1 cellular context compared by ENCODE assay signal in the genomic region with DNA sequence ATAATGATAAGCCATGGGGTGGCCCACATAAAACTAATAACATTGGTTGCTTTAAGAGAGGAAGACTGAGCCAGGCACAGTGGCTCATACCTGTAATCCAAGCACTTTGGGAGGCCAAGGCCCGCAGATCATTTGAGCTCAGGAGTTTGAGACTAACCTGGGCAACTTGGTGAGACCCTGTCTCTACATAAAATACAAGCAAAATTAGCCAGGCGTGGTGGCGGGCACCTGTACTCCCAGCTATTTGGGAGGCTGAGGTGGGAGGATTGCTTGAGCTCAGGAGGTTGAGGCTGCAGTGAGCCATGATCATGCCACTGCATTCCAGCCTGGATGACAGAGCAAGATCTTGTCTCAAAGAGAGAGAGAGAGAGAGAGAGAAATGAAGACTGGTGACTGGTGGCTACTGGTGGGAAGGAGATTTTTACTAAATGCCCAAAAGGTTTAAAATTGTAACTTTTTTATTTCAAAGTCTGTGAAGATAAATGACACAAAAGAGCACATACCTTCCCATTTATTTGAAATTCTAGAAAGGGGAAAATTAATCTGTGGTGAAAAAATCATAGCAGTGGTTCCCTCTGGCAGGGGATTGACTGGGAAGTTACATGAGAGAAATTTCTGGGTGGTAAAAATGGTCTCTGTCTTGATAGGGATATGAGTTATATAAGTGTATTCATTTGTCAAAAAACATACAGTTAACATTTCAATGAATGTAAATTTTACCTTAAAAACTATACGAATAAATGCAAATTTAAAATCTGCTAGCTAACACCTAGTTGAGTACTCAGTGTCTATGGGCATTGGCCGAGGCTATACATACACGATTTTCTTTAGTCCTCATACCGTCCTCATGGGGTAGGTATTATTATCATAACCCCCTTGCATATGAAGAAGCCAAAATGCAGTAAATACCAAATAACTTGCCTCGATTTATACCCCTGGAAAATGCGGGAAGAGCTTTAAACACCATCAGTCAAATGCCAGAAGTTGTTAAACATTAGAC.
TF ChIP-seq lines count a peak whose summit lies in the region.

No MANE protein-coding gene starts in this region.

TF ChIP-seq in K562, 482 proteins besides CTCF, POLR2A, EP300 and RAD21 (continued from another document and continues in another):
- TF ChIP-seq, protein P1, sequence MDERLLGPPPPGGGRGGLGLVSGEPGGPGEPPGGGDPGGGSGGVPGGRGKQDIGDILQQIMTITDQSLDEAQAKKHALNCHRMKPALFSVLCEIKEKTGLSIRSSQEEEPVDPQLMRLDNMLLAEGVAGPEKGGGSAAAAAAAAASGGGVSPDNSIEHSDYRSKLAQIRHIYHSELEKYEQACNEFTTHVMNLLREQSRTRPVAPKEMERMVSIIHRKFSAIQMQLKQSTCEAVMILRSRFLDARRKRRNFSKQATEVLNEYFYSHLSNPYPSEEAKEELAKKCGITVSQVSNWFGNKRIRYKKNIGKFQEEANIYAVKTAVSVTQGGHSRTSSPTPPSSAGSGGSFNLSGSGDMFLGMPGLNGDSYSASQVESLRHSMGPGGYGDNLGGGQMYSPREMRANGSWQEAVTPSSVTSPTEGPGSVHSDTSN (CRISPR knock-in tag; IDR thresholded peaks at IDR 0.05; ENCODE audit: low read depth) = no peak
- TF ChIP-seq, protein P1 (tag; conservative IDR thresholded peaks at IDR 0.05; ENCODE audit: low read depth) = peak; percentile 73; the same call in 1 of the 2 replicates
- TF ChIP-seq, protein P2, sequence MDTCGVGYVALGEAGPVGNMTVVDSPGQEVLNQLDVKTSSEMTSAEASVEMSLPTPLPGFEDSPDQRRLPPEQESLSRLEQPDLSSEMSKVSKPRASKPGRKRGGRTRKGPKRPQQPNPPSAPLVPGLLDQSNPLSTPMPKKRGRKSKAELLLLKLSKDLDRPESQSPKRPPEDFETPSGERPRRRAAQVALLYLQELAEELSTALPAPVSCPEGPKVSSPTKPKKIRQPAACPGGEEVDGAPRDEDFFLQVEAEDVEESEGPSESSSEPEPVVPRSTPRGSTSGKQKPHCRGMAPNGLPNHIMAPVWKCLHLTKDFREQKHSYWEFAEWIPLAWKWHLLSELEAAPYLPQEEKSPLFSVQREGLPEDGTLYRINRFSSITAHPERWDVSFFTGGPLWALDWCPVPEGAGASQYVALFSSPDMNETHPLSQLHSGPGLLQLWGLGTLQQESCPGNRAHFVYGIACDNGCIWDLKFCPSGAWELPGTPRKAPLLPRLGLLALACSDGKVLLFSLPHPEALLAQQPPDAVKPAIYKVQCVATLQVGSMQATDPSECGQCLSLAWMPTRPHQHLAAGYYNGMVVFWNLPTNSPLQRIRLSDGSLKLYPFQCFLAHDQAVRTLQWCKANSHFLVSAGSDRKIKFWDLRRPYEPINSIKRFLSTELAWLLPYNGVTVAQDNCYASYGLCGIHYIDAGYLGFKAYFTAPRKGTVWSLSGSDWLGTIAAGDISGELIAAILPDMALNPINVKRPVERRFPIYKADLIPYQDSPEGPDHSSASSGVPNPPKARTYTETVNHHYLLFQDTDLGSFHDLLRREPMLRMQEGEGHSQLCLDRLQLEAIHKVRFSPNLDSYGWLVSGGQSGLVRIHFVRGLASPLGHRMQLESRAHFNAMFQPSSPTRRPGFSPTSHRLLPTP (IDR thresholded peaks at IDR 0.05; ENCODE audit: borderline replicate concordance, extremely low read depth, insufficient read length) = no peak
- TF ChIP-seq TEAD2 (tag; IDR thresholded peaks at IDR 0.05) = peak; percentile 81
- TF ChIP-seq RFX1 (IDR thresholded peaks at IDR 0.05) = no peak
- TF ChIP-seq, protein P3, sequence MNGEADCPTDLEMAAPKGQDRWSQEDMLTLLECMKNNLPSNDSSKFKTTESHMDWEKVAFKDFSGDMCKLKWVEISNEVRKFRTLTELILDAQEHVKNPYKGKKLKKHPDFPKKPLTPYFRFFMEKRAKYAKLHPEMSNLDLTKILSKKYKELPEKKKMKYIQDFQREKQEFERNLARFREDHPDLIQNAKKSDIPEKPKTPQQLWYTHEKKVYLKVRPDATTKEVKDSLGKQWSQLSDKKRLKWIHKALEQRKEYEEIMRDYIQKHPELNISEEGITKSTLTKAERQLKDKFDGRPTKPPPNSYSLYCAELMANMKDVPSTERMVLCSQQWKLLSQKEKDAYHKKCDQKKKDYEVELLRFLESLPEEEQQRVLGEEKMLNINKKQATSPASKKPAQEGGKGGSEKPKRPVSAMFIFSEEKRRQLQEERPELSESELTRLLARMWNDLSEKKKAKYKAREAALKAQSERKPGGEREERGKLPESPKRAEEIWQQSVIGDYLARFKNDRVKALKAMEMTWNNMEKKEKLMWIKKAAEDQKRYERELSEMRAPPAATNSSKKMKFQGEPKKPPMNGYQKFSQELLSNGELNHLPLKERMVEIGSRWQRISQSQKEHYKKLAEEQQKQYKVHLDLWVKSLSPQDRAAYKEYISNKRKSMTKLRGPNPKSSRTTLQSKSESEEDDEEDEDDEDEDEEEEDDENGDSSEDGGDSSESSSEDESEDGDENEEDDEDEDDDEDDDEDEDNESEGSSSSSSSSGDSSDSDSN (IDR thresholded peaks at IDR 0.05; ENCODE audit: borderline replicate concordance in 1 of 2, low read depth in 2 of 2, low read length in 2 of 2) = peak; percentile 31 to 60; a peak in 1 of 4 replicates
- 0 out of 2 replicates have a peak, but pooled peaks have one; percentile 79 for TF ChIP-seq ZNF695 (CRISPR knock-in tag; IDR thresholded peaks at IDR 0.05)
- TF ChIP-seq CHD4 (IDR thresholded peaks at IDR 0.05; ENCODE audit: insufficient read depth, insufficient replicate concordance, low read depth, low read length, poor library complexity, severe bottlenecking) = peak; percentile 92
- TF ChIP-seq GATAD2A (IDR thresholded peaks at IDR 0.05) = no peak
- peak; percentile 45; the same call in 1 of the 2 replicates for TF ChIP-seq JUNB (CRISPR knock-in tag; conservative IDR thresholded peaks at IDR 0.05)
- no peak for TF ChIP-seq NFIC (IDR thresholded peaks at IDR 0.05)
- TF ChIP-seq KDM1A (IDR thresholded peaks at IDR 0.05) = no peak
- TF ChIP-seq ZEB2 (IDR thresholded peaks at IDR 0.05) = no peak
- peak in 1 of 2 experiments; percentile 16; a peak in 1 of 4 replicates for TF ChIP-seq FOXA3 (CRISPR knock-in tag; conservative IDR thresholded peaks at IDR 0.05 in 1 of 2, IDR thresholded peaks at IDR 0.05 in 1 of 2)
- TF ChIP-seq, protein P4, sequence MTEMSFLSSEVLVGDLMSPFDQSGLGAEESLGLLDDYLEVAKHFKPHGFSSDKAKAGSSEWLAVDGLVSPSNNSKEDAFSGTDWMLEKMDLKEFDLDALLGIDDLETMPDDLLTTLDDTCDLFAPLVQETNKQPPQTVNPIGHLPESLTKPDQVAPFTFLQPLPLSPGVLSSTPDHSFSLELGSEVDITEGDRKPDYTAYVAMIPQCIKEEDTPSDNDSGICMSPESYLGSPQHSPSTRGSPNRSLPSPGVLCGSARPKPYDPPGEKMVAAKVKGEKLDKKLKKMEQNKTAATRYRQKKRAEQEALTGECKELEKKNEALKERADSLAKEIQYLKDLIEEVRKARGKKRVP (CRISPR knock-in tag; IDR thresholded peaks at IDR 0.05) = peak; percentile 67
- TF ChIP-seq, protein P5, sequence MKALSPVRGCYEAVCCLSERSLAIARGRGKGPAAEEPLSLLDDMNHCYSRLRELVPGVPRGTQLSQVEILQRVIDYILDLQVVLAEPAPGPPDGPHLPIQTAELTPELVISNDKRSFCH (CRISPR knock-in tag; IDR thresholded peaks at IDR 0.05) = no peak
- TF ChIP-seq, protein P5 (tag; IDR thresholded peaks at IDR 0.05) = peak; percentile 61; the same call in 1 of the 2 replicates
- TF ChIP-seq FOS (IDR thresholded peaks at IDR 0.05; ENCODE audit: extremely low read depth, insufficient read length) = no peak
- TF ChIP-seq TCFL5 (CRISPR knock-in tag; conservative IDR thresholded peaks at IDR 0.05) = no peak
- TF ChIP-seq, protein P6, sequence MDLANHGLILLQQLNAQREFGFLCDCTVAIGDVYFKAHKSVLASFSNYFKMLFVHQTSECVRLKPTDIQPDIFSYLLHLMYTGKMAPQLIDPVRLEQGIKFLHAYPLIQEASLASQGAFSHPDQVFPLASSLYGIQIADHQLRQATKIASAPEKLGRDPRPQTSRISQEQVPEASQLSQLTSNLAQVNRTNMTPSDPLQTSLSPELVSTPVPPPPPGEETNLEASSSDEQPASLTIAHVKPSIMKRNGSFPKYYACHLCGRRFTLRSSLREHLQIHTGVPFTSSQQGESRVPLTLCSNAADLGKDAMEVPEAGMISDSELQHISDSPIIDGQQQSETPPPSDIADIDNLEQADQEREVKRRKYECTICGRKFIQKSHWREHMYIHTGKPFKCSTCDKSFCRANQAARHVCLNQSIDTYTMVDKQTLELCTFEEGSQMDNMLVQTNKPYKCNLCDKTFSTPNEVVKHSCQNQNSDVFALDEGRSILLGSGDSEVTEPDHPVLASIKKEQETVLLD (IDR thresholded peaks at IDR 0.05) = no peak
- TF ChIP-seq KAT2B (IDR thresholded peaks at IDR 0.05; ENCODE audit: low read depth, low read length) = no peak
- TF ChIP-seq, protein P7, sequence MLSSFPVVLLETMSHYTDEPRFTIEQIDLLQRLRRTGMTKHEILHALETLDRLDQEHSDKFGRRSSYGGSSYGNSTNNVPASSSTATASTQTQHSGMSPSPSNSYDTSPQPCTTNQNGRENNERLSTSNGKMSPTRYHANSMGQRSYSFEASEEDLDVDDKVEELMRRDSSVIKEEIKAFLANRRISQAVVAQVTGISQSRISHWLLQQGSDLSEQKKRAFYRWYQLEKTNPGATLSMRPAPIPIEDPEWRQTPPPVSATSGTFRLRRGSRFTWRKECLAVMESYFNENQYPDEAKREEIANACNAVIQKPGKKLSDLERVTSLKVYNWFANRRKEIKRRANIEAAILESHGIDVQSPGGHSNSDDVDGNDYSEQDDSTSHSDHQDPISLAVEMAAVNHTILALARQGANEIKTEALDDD (IDR thresholded peaks at IDR 0.05) = no peak
- no peak for TF ChIP-seq ZC3H4 (CRISPR knock-in tag; IDR thresholded peaks at IDR 0.05; ENCODE audit: borderline replicate concordance)
- no peak for TF ChIP-seq NR1H2 (CRISPR knock-in tag; IDR thresholded peaks at IDR 0.05)
- TF ChIP-seq, protein P8, sequence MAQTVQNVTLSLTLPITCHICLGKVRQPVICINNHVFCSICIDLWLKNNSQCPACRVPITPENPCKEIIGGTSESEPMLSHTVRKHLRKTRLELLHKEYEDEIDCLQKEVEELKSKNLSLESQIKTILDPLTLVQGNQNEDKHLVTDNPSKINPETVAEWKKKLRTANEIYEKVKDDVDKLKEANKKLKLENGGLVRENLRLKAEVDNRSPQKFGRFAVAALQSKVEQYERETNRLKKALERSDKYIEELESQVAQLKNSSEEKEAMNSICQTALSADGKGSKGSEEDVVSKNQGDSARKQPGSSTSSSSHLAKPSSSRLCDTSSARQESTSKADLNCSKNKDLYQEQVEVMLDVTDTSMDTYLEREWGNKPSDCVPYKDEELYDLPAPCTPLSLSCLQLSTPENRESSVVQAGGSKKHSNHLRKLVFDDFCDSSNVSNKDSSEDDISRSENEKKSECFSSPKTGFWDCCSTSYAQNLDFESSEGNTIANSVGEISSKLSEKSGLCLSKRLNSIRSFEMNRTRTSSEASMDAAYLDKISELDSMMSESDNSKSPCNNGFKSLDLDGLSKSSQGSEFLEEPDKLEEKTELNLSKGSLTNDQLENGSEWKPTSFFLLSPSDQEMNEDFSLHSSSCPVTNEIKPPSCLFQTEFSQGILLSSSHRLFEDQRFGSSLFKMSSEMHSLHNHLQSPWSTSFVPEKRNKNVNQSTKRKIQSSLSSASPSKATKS (CRISPR knock-in tag; IDR thresholded peaks at IDR 0.05) = no peak
- TF ChIP-seq EZH2 (IDR thresholded peaks at IDR 0.05; ENCODE audit: borderline replicate concordance, low read depth, low read length) = no peak
- TF ChIP-seq, protein P9, sequence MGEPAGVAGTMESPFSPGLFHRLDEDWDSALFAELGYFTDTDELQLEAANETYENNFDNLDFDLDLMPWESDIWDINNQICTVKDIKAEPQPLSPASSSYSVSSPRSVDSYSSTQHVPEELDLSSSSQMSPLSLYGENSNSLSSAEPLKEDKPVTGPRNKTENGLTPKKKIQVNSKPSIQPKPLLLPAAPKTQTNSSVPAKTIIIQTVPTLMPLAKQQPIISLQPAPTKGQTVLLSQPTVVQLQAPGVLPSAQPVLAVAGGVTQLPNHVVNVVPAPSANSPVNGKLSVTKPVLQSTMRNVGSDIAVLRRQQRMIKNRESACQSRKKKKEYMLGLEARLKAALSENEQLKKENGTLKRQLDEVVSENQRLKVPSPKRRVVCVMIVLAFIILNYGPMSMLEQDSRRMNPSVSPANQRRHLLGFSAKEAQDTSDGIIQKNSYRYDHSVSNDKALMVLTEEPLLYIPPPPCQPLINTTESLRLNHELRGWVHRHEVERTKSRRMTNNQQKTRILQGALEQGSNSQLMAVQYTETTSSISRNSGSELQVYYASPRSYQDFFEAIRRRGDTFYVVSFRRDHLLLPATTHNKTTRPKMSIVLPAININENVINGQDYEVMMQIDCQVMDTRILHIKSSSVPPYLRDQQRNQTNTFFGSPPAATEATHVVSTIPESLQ (CRISPR knock-in tag; IDR thresholded peaks at IDR 0.05) = no peak
- TF ChIP-seq, protein P10, sequence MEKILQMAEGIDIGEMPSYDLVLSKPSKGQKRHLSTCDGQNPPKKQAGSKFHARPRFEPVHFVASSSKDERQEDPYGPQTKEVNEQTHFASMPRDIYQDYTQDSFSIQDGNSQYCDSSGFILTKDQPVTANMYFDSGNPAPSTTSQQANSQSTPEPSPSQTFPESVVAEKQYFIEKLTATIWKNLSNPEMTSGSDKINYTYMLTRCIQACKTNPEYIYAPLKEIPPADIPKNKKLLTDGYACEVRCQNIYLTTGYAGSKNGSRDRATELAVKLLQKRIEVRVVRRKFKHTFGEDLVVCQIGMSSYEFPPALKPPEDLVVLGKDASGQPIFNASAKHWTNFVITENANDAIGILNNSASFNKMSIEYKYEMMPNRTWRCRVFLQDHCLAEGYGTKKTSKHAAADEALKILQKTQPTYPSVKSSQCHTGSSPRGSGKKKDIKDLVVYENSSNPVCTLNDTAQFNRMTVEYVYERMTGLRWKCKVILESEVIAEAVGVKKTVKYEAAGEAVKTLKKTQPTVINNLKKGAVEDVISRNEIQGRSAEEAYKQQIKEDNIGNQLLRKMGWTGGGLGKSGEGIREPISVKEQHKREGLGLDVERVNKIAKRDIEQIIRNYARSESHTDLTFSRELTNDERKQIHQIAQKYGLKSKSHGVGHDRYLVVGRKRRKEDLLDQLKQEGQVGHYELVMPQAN (IDR thresholded peaks at IDR 0.05; ENCODE audit: borderline replicate concordance) = no peak
- no peak for TF ChIP-seq ZBTB7A (IDR thresholded peaks at IDR 0.05; ENCODE audit: borderline replicate concordance, control insufficient read depth, low read depth, low read length)
- peak; percentile 89; the same call in 1 of the 2 replicates for TF ChIP-seq ZNF165 (CRISPR knock-in tag; IDR thresholded peaks at IDR 0.05; ENCODE audit: borderline replicate concordance)
- TF ChIP-seq EP400 (IDR thresholded peaks at IDR 0.05) = no peak
- TF ChIP-seq, protein P11, sequence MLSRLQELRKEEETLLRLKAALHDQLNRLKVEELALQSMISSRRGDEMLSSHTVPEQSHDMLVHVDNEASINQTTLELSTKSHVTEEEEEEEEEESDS (CRISPR knock-in tag; IDR thresholded peaks at IDR 0.05) = no peak; the same call in 1 of the 2 replicates
- no peak for TF ChIP-seq ZNF717 (CRISPR knock-in tag; IDR thresholded peaks at IDR 0.05)
- peak; percentile 52; the same call in 1 of the 2 replicates for TF ChIP-seq ZNF324 (CRISPR knock-in tag; IDR thresholded peaks at IDR 0.05)
